Comparison of ENCODE assay signal across 18 cellular contexts in the genomic region with DNA sequence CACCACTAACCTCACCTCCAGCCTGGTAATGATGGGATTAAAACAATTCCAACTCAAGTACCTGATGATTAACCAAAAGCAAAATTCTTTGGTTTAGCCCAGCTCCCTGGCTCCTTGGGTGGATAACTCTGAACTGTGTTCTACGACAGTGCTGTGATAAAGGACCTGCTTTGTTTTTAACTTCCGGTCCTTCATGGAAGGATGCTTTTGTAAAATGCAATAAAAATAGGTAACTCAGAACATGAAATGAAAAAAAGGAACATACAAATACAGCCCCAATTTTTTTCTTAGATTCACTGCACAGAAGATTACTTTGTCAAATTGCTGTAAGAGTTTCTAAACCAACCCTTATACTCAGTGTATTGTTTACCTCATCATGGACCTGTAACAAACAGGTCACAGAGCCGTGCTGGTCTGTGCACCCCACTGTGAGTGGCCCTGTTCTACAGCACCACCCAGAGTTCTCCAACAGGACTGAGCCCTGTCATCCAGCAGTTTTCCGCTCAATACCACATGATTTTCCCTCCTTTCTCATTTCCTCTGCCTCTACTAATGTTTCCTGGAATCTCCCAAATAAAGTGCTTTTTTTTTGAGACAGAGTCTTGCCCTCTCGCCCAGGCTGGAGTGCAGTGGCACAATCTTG. TPM values are rescaled to one million over a fixed set of nuclear protein-coding genes. Genes with fewer than 3 reads are reported as not detected.
A peak's percentile ranks its signal among the peaks of the same experiment; 100 is the strongest.
DNase-seq lines count a peak whose midpoint lies in the region; ATAC-seq, FAIRE-seq and TF ChIP-seq lines count a peak whose summit lies in the region.
"Had no signal": no experiment of that assay in that cellular context is flagged by ENCODE, and none has a peak within 500 bp of the region (broad histone marks: within the 10 kb centered on the region; RNA-seq: fewer than 3 reads in every experiment).

No MANE protein-coding gene starts in this region.

- H3K4me3 ChIP-seq in CD4-positive, CD25-positive, alpha-beta regulatory T cell (ENCODE audit: low read depth, low read length) = no peak overlapping the region
- H3K4me3 ChIP-seq in keratinocyte (ENCODE audit: control insufficient read depth in 2 of 3, extremely low read depth in 1 of 3, insufficient read depth in 2 of 3, low read depth in 1 of 3, low read length in 3 of 3) (no peak overlapping the region), coronary artery (no peak overlapping the region)
- H3K4me3 ChIP-seq: colonic mucosa, thyroid gland had no signal

- FAIRE-seq in keratinocyte (lab: Jason Lieb, UNC) = no peak

- H3K9me3 ChIP-seq in CD4-positive, CD25-positive, alpha-beta regulatory T cell (ENCODE audit: control insufficient read depth in 2 of 2, low read length in 2 of 2) = no peaks in the 10 kb centered on the region
- no peaks in the 10 kb centered on the region for H3K9me3 ChIP-seq in keratinocyte (ENCODE audit: control insufficient read depth, low read depth, low read length)
- H3K9me3 ChIP-seq: colonic mucosa, thyroid gland had no signal

- dilution Hi-C loops in keratinocyte (cut with MboI; ENCODE audit: extremely low pct_ligation_motif_present, low sequenced_read_pairs) = no loop called here

- H3K36me3 ChIP-seq in CD4-positive, CD25-positive, alpha-beta regulatory T cell (ENCODE audit: control insufficient read depth, insufficient read depth, low read length) = no peaks in the 10 kb centered on the region
- H3K36me3 ChIP-seq in keratinocyte (ENCODE audit: control insufficient read depth in 2 of 2, extremely low read depth in 1 of 2, insufficient read depth in 2 of 2, low read length in 2 of 2) = no peaks in the 10 kb centered on the region
- H3K36me3 ChIP-seq: colonic mucosa, thyroid gland had no signal

- H3K27me3 ChIP-seq in CD4-positive, CD25-positive, alpha-beta regulatory T cell (ENCODE audit: control insufficient read depth, insufficient read depth, low read length) = no peaks in the 10 kb centered on the region
- no peaks in the 10 kb centered on the region for H3K27me3 ChIP-seq in keratinocyte (ENCODE audit: control insufficient read depth, extremely low read depth, insufficient read depth, low read length)
- H3K27me3 ChIP-seq: colonic mucosa, thyroid gland had no signal

- H3K36me3 Mint-ChIP-seq in CD4-positive, CD25-positive, alpha-beta regulatory T cell = no peaks in the 10 kb centered on the region

- H3K27ac Mint-ChIP-seq in CD4-positive, CD25-positive, alpha-beta regulatory T cell = peak overlapping the region in 2 of 3 donors; percentile 20 to 86
- H3K27ac Mint-ChIP-seq: activated CD4-positive, alpha-beta T cell treated with anti-CD3 and anti-CD28 coated beads, Interleukin-2, amount 10 ng/mL, durations not matched to agents 7 days and 5 days had no signal

- H3K27ac ChIP-seq in CD4-positive, CD25-positive, alpha-beta regulatory T cell (ENCODE audit: insufficient read depth, low read length, poor library complexity, severe bottlenecking) = no peak overlapping the region
- H3K27ac ChIP-seq in keratinocyte (ENCODE audit: control insufficient read depth, insufficient read depth, low read length) (no peak overlapping the region), coronary artery (no peak overlapping the region)
- H3K27ac ChIP-seq: colonic mucosa, thyroid gland had no signal

- H3K4me1 ChIP-seq in CD4-positive, CD25-positive, alpha-beta regulatory T cell (ENCODE audit: control insufficient read depth, insufficient read depth, low read length, poor library complexity, severe bottlenecking) = peaks cover 6% of the 10 kb centered on the region
- no peaks in the 10 kb centered on the region for H3K4me1 ChIP-seq in keratinocyte (ENCODE audit: control insufficient read depth, extremely low read depth, insufficient read depth, low read length)
- H3K4me1 ChIP-seq: colonic mucosa had no signal

- no peak overlapping the region for H2AFZ ChIP-seq in keratinocyte (ENCODE audit: control insufficient read depth, low read length)

- H3K9me3 Mint-ChIP-seq in CD4-positive, CD25-positive, alpha-beta regulatory T cell = no peaks in the 10 kb centered on the region
- H3K9me3 Mint-ChIP-seq: activated CD4-positive, alpha-beta T cell treated with anti-CD3 and anti-CD28 coated beads, Interleukin-2, amount 10 ng/mL, durations not matched to agents 7 days and 5 days had no signal

- peaks cover 3 to 15% (median 9%) of the 10 kb centered on the region in 4 donors for H3K4me1 Mint-ChIP-seq in CD4-positive, CD25-positive, alpha-beta regulatory T cell

- no peaks in the 10 kb centered on the region for H3K27me3 Mint-ChIP-seq in CD4-positive, CD25-positive, alpha-beta regulatory T cell
- H3K27me3 Mint-ChIP-seq: activated CD4-positive, alpha-beta T cell treated with anti-CD3 and anti-CD28 coated beads, Interleukin-2, amount 10 ng/mL, durations not matched to agents 7 days and 5 days had no signal

- no peaks in the 10 kb centered on the region for H4K20me1 ChIP-seq in keratinocyte (ENCODE audit: control insufficient read depth, extremely low read depth, insufficient read depth, low read length)

- DNase-seq in CD4-positive, CD25-positive, alpha-beta regulatory T cell = no peak
- DNase-seq in keratinocyte (ENCODE audit: low read depth, low spot score) (no peak), coronary artery (ENCODE audit: low spot score) (no peak)
- no peak for DNase-seq in stimulated activated CD4-positive, alpha-beta T cell treated with anti-CD3 and anti-CD28 coated beads, Interleukin-15, amount 100 ng/mL, for 24 hours
- DNase-seq: activated CD4-positive, alpha-beta T cell treated with anti-CD3 and anti-CD28 coated beads, Interleukin-2, amount 10 ng/mL, durations not matched to agents 7 days and 5 days; anterior cingulate cortex; colonic mucosa; midbrain; NCI-H1417; NCI-H446 treated with DMSO at 0.1 percent for 48 hours; stimulated activated CD4-positive, alpha-beta T cell treated with anti-CD3 and anti-CD28 coated beads, Interleukin-12 subunit alpha, Interleukin-12 subunit beta, amount 100 ng/mL, for 4 hours; T-helper 2 cell; thyroid gland had no signal

- peak in 2 of 3 experiments; percentile 7 to 40 for TF ChIP-seq CTCF in keratinocyte (optimal IDR thresholded peaks at IDR 0.05 in 1 of 3, IDR thresholded peaks at IDR 0.05 in 1 of 3, conservative IDR thresholded peaks at IDR 0.05 in 1 of 3; ENCODE audit: extremely low read depth in 1 of 3, insufficient read depth in 2 of 3, low read length in 3 of 3)
- TF ChIP-seq CTCF in coronary artery (IDR thresholded peaks at IDR 0.05) = no peak

- peak; percentile 42; the same call in 1 of the 2 replicates for TF ChIP-seq RAD21 in Ishikawa (IDR thresholded peaks at IDR 0.05; ENCODE audit: low read depth)

- H3K9me1 ChIP-seq in keratinocyte (ENCODE audit: control insufficient read depth, extremely low read depth, insufficient read depth, low read length) = no peaks in the 10 kb centered on the region

- H3K4me3 Mint-ChIP-seq in CD4-positive, CD25-positive, alpha-beta regulatory T cell = peak overlapping the region in 1 of 4 donors; percentile 70
- H3K4me3 Mint-ChIP-seq: activated CD4-positive, alpha-beta T cell treated with anti-CD3 and anti-CD28 coated beads, Interleukin-2, amount 10 ng/mL, durations not matched to agents 7 days and 5 days had no signal

- peaks cover under 1% of the 10 kb centered on the region for H3K79me2 ChIP-seq in keratinocyte (ENCODE audit: control insufficient read depth, insufficient read depth, low read length)

- TF ChIP-seq EP300 in Ishikawa (IDR thresholded peaks at IDR 0.05; ENCODE audit: borderline replicate concordance) = no peak

- no peak for ATAC-seq in CD4-positive, CD25-positive, alpha-beta regulatory T cell (ENCODE audit: low read depth in 2 of 2)
- ATAC-seq in GM18907 (IDR thresholded peaks at IDR 0.05; ENCODE audit: unreplicated experiment) = peak; percentile 37
- ATAC-seq in GM18498 (IDR thresholded peaks at IDR 0.05; ENCODE audit: unreplicated experiment) = no peak
- ATAC-seq in HG03565 (IDR thresholded peaks at IDR 0.05; ENCODE audit: unreplicated experiment) = no peak

- no peak overlapping the region for H3K9ac ChIP-seq in keratinocyte (ENCODE audit: control insufficient read depth, extremely low read depth, insufficient read depth, low read length)

- H3K4me2 ChIP-seq in keratinocyte (ENCODE audit: control insufficient read depth, extremely low read depth, insufficient read depth, low read depth, low read length) = no peak overlapping the region

TF ChIP-seq in Ishikawa, 13 proteins besides CTCF, POLR2A, EP300 and RAD21 (continues in another document):
- TF ChIP-seq YY1 (IDR thresholded peaks at IDR 0.05; ENCODE audit: low read depth) (no peak), EGR1 (IDR thresholded peaks at IDR 0.05) (no peak)

RNA-seq across cellular contexts. Expression of a gene that starts 4.9 kb away (rescaled TPM):
- 87.4 TPM for total RNA-seq in CD4-positive, CD25-positive, alpha-beta regulatory T cell
- polyA plus RNA-seq in CD4-positive, CD25-positive, alpha-beta regulatory T cell = 10 to 100 TPM; 21.4 to 25.2 (median 22.9) TPM
- 108 to 145 TPM (median 119 TPM) in 3 replicates for polyA plus RNA-seq in keratinocyte
- 72.9 TPM for polyA plus RNA-seq in keratinocyte (2011; ENCODE audit: low read depth)
- 101 and 126 TPM in 2 replicates for polyA plus RNA-seq in keratinocyte (2011; cell fraction: cytosol; rRNA removed)
- polyA plus RNA-seq in keratinocyte (2011; cell fraction: nucleus; rRNA removed) = 233 and 241 TPM in 2 replicates
- 60.2 and 92.5 TPM in 2 replicates for polyA plus RNA-seq in keratinocyte (2012; ENCODE audit: low replicate concordance)
- polyA minus RNA-seq in keratinocyte = 216 to 407 TPM (median 290 TPM) in 3 replicates
- polyA minus RNA-seq in keratinocyte (2011; cell fraction: cytosol; rRNA and poly(A)+ RNA removed) = 141 TPM
- polyA minus RNA-seq in keratinocyte (2011; cell fraction: nucleus; rRNA and poly(A)+ RNA removed) = 208 and 271 TPM in 2 replicates

RNA-seq across cellular contexts. Expression of a gene that starts 25.6 kb away (rescaled TPM):
- total RNA-seq in CD4-positive, CD25-positive, alpha-beta regulatory T cell = 9.1 TPM
- polyA plus RNA-seq in CD4-positive, CD25-positive, alpha-beta regulatory T cell = 10 to 100 TPM; 13.8 to 20.7 (median 16.9) TPM
- polyA plus RNA-seq in keratinocyte = 24.5 to 40.0 TPM (median 31.1 TPM) in 3 replicates
- 31.4 TPM for polyA plus RNA-seq in keratinocyte (2011; ENCODE audit: low read depth)
- 29.7 and 35.9 TPM in 2 replicates for polyA plus RNA-seq in keratinocyte (2011; cell fraction: cytosol; rRNA removed)
- polyA plus RNA-seq in keratinocyte (2011; cell fraction: nucleus; rRNA removed) = 16.5 and 18.7 TPM in 2 replicates
- polyA plus RNA-seq in keratinocyte (2012; ENCODE audit: low replicate concordance) = 33.9 and 43.1 TPM in 2 replicates
- polyA minus RNA-seq in keratinocyte = 1.9 to 4.8 TPM (median 3.3 TPM) in 3 replicates
- polyA minus RNA-seq in keratinocyte (2011; cell fraction: cytosol; rRNA and poly(A)+ RNA removed) = 10.6 TPM
- polyA minus RNA-seq in keratinocyte (2011; cell fraction: nucleus; rRNA and poly(A)+ RNA removed) = 3.7 and 6.6 TPM in 2 replicates

RNA-seq across cellular contexts. Expression of a gene that starts 45.8 kb away (rescaled TPM):
- total RNA-seq in CD4-positive, CD25-positive, alpha-beta regulatory T cell = not detected
- under 1 TPM in 1 of 4 donors, not detected in 3; 0.15 TPM for polyA plus RNA-seq in CD4-positive, CD25-positive, alpha-beta regulatory T cell
- polyA plus RNA-seq in keratinocyte = 2.3 to 4.0 TPM (median 3.7 TPM) in 3 replicates
- 2.5 TPM for polyA plus RNA-seq in keratinocyte (2011; ENCODE audit: low read depth)
- polyA plus RNA-seq in keratinocyte (2011; cell fraction: cytosol; rRNA removed) = 2.1 TPM in 2 replicates
- 4.6 and 6.0 TPM in 2 replicates for polyA plus RNA-seq in keratinocyte (2011; cell fraction: nucleus; rRNA removed)
- polyA plus RNA-seq in keratinocyte (2012; ENCODE audit: low replicate concordance) = 2.5 and 3.8 TPM in 2 replicates
- polyA minus RNA-seq in keratinocyte = 7.6 to 10.3 TPM (median 8.1 TPM) in 3 replicates
- not detected for polyA minus RNA-seq in keratinocyte (2011; cell fraction: cytosol; rRNA and poly(A)+ RNA removed)
- polyA minus RNA-seq in keratinocyte (2011; cell fraction: nucleus; rRNA and poly(A)+ RNA removed) = 2.7 and 3.6 TPM in 2 replicates
- total RNA-seq: activated CD4-positive, alpha-beta T cell treated with anti-CD3 and anti-CD28 coated beads, Interleukin-2, amount 10 ng/mL, durations not matched to agents 7 days and 5 days; osteocyte had no signal
